1 cellular context compared by ENCODE assay signal in genomic region chr2:30417253-30417652, GRCh38.
TF ChIP-seq lines count a peak whose summit lies in the region.

No MANE protein-coding gene starts in this region.

TF ChIP-seq in GM23338, 12 proteins besides CTCF, POLR2A, EP300 and RAD21 (continued from another document):
- TF ChIP-seq ZNF462 (CRISPR knock-in tag; IDR thresholded peaks at IDR 0.05), result no peak
- no peak for TF ChIP-seq EZH2phosphoT487 (IDR thresholded peaks at IDR 0.05; ENCODE audit: unreplicated experiment)
- TF ChIP-seq NANOG (IDR thresholded peaks at IDR 0.05; ENCODE audit: borderline replicate concordance), result no peak
- no peak for TF ChIP-seq POLR2AphosphoS5 (IDR thresholded peaks at IDR 0.05; ENCODE audit: low read depth)
- TF ChIP-seq JUNB (IDR thresholded peaks at IDR 0.05; ENCODE audit: unreplicated experiment), result no peak
- no peak for TF ChIP-seq ZNF331 (CRISPR knock-in tag; IDR thresholded peaks at IDR 0.05; ENCODE audit: low read depth)
- no peak for TF ChIP-seq ETS1 (IDR thresholded peaks at IDR 0.05)
- no peak for TF ChIP-seq REST (IDR thresholded peaks at IDR 0.05; ENCODE audit: unreplicated experiment)
